ENCODE assay signal across 8 cellular contexts in genomic region chr21:45286671-45287437, GRCh38. TPM values are rescaled to one million over a fixed set of nuclear protein-coding genes. Genes with fewer than 3 reads are reported as not detected.
DNase-seq lines count a peak whose midpoint lies in the region; ATAC-seq, FAIRE-seq and TF ChIP-seq lines count a peak whose summit lies in the region.

No MANE protein-coding gene starts in this region.

- BruUV-seq in K562 (replicated peaks; lab: Mats Ljungman, UMichigan), result no TSS peak

- H3K9ac ChIP-seq in K562 (ENCODE audit: insufficient read depth in 1 of 2, low read depth in 2 of 2, low read length in 2 of 2), result peak overlapping the region in 1 of 2 experiments; percentile 74; a peak in 2 of 4 replicates

- H3K79me2 ChIP-seq in K562 (ENCODE audit: control insufficient read depth, insufficient read depth, low read length), result peaks cover 13% of the 10 kb centered on the region; the same call in 2 of the 3 replicates

- no peak for TF ChIP-seq EP300 in K562 (IDR thresholded peaks at IDR 0.05; ENCODE audit: low read length)
- no peak for TF ChIP-seq EP300 in upper lobe of left lung (IDR thresholded peaks at IDR 0.05)

- H2AFZ ChIP-seq in K562 (ENCODE audit: low read depth, low read length), result no peak overlapping the region

- H3K4me1 ChIP-seq in K562 (replicated peaks in 1 of 2; ENCODE audit: control insufficient read depth in 2 of 2, insufficient read depth in 2 of 2, low read length in 2 of 2) (peaks cover 4 to 30% of the 10 kb centered on the region in 2 experiments; a peak in 4 of 5 replicates), lower lobe of right lung (peaks cover 17% of the 10 kb centered on the region), upper lobe of left lung (peaks cover 14 to 22% (median 19%) of the 10 kb centered on the region in 4 donors)

- TF ChIP-seq CTCF in K562 (IDR thresholded peaks at IDR 0.05 in 2 of 3, conservative IDR thresholded peaks at IDR 0.05 in 1 of 3; ENCODE audit: insufficient read depth in 2 of 3, low read depth in 1 of 3, low read length in 3 of 3) (no peak), lower lobe of right lung (IDR thresholded peaks at IDR 0.05) (no peak), upper lobe of left lung (IDR thresholded peaks at IDR 0.05) (no peak)

- intact Hi-C loops in K562 (cut with micrococcal nuclease), result no loop called here
- intact Hi-C loops in lower lobe of right lung (cut with DNase I), result no loop called here

- peaks cover 37% of the 10 kb centered on the region; the same call in 2 of the 3 replicates for H3K36me3 ChIP-seq in K562 (ENCODE audit: control insufficient read depth, insufficient read depth, low read length)
- H3K36me3 ChIP-seq in lower lobe of right lung, result peaks cover 40% of the 10 kb centered on the region
- H3K36me3 ChIP-seq in upper lobe of left lung, result peaks cover 21 to 40% (median 39%) of the 10 kb centered on the region in 4 donors

- 69% methylated on average over 18 of the region's 54 CpGs for WGBS in K562 (ENCODE audit: insufficient coverage, low coverage, missing lambda C conversion rate)
- WGBS in upper lobe of left lung, 2 donors, result 37 to 50% methylated on average over 18 of the region's 54 CpGs

- H3K4me3 ChIP-seq in K562 (peak overlapping the region; percentile 92), lower lobe of right lung (peak overlapping the region; percentile 67), upper lobe of left lung (peak overlapping the region; percentile 10 to 99 (median 72))

- CTCF ChIA-PET in K562 (lab: Yijun Ruan, JAX; ENCODE audit: low intra/inter-chr PET ratio), result no interaction called here

- H3K9me1 ChIP-seq in K562 (ENCODE audit: control insufficient read depth, insufficient read depth, low read length), result peaks cover 4% of the 10 kb centered on the region

- no peak overlapping the region for H3K4me2 ChIP-seq in K562 (ENCODE audit: insufficient read depth, low read length)

- ATAC-seq in K562 (no peak), lower lobe of right lung (no peak), upper lobe of left lung (ENCODE audit: low FRiP score in 2 of 2) (no peak)

- peak; percentile 63 for DNase-seq in activated effector memory CD4-positive, alpha-beta T cell treated with anti-CD3 and anti-CD28 coated beads, Interleukin-2, amount 50 U/mL, for 16 hours
- no peak for DNase-seq in activated effector memory CD4-positive, alpha-beta T cell treated with Interleukin-2 at 50 U/mL for 16 hours
- DNase-seq in K562 (ENCODE audit: extremely low read depth in 1 of 4, low spot score in 3 of 4), result peak in 2 of 4 experiments; percentile 73 to 75
- peak; percentile 50 for DNase-seq in lower lobe of right lung
- peak; percentile 19 to 84 for DNase-seq in upper lobe of left lung
- DNase-seq in cerebellum (ENCODE audit: low spot score), result no peak
- no peak for DNase-seq in superior temporal gyrus (ENCODE audit: extremely low spot score)
- DNase-seq in NCI-H510A (lab: John Stamatoyannopoulos, UW), result no peak

- POLR2A ChIA-PET in K562 (lab: Yijun Ruan, JAX), result interaction anchor here (0.6 to 1.2 kb wide), 3 partner anchors 11 to 239 kb away, joined by 3 to 4 read pairs (median 3); no protein-coding TSS in a partner anchor

- FAIRE-seq in K562 (lab: Jason Lieb, UNC), result no peak

- H3K27ac ChIP-seq in K562 (ENCODE audit: extremely low read depth, low read depth, low read length) (no peak overlapping the region), lower lobe of right lung (no peak overlapping the region), upper lobe of left lung (peak overlapping the region in 3 of 4 donors; percentile 32 to 90 (median 90))

- H3K27me3 ChIP-seq in K562 (ENCODE audit: control insufficient read depth in 2 of 2, insufficient read depth in 2 of 2, low read length in 2 of 2) (no peaks in the 10 kb centered on the region), lower lobe of right lung (ENCODE audit: low read depth) (no peaks in the 10 kb centered on the region), upper lobe of left lung (no peaks in the 10 kb centered on the region)

- in situ Hi-C loops in K562 (cut with MboI), result loop anchor here (5.0 kb wide), 1 partner anchor 140 kb away; no protein-coding TSS in a partner anchor

- no peaks in the 10 kb centered on the region for H4K20me1 ChIP-seq in K562 (replicated peaks; ENCODE audit: control insufficient read depth, insufficient read depth, low read length)

- TF ChIP-seq POLR2A in K562 (conservative IDR thresholded peaks at IDR 0.05), result no peak
- no peak for TF ChIP-seq POLR2A in upper lobe of left lung (IDR thresholded peaks at IDR 0.05)

- no peak for TF ChIP-seq RAD21 in K562 (CRISPR knock-in tag; conservative IDR thresholded peaks at IDR 0.05 in 1 of 2, IDR thresholded peaks at IDR 0.05 in 1 of 2)

- no peaks in the 10 kb centered on the region for H3K9me3 ChIP-seq in K562 (replicated peaks; ENCODE audit: control insufficient read depth, insufficient read depth, low read depth, low read length)
- no peaks in the 10 kb centered on the region for H3K9me3 ChIP-seq in lower lobe of right lung
- H3K9me3 ChIP-seq in upper lobe of left lung, result no peaks in the 10 kb centered on the region

TF ChIP-seq in K562, 482 proteins besides CTCF, POLR2A, EP300 and RAD21:
- TF ChIP-seq NUFIP1 (IDR thresholded peaks at IDR 0.05; ENCODE audit: partially characterized antibody) (no peak), SMARCA4 (IDR thresholded peaks at IDR 0.05) (no peak), CREB3L1 (IDR thresholded peaks at IDR 0.05; ENCODE audit: borderline replicate concordance, low read depth) (no peak), RBFOX2 (IDR thresholded peaks at IDR 0.05; ENCODE audit: low read depth, low read length) (peak; percentile 42; the same call in 1 of the 2 replicates)
- TF ChIP-seq, protein P1, sequence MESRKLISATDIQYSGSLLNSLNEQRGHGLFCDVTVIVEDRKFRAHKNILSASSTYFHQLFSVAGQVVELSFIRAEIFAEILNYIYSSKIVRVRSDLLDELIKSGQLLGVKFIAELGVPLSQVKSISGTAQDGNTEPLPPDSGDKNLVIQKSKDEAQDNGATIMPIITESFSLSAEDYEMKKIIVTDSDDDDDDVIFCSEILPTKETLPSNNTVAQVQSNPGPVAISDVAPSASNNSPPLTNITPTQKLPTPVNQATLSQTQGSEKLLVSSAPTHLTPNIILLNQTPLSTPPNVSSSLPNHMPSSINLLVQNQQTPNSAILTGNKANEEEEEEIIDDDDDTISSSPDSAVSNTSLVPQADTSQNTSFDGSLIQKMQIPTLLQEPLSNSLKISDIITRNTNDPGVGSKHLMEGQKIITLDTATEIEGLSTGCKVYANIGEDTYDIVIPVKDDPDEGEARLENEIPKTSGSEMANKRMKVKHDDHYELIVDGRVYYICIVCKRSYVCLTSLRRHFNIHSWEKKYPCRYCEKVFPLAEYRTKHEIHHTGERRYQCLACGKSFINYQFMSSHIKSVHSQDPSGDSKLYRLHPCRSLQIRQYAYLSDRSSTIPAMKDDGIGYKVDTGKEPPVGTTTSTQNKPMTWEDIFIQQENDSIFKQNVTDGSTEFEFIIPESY (CRISPR knock-in tag; IDR thresholded peaks at IDR 0.05), result peak; percentile 51; the same call in 1 of the 2 replicates

RNA-seq across cellular contexts. Expression of gene POFUT2, which starts 0.8 kb away (rescaled TPM):
- total RNA-seq in K562 (2011; cell fraction: chromatin; rRNA removed; ENCODE audit: low replicate concordance), result 120 and 232 TPM in 2 replicates
- 126 and 138 TPM in 2 replicates for total RNA-seq in K562 (2011; cell fraction: nucleolus; rRNA removed)
- 113 and 131 TPM in 2 replicates for total RNA-seq in K562 (2011; cell fraction: nucleoplasm; rRNA removed)
- 11.0 and 16.7 TPM in 2 replicates for total RNA-seq in K562 (2014; rRNA removed)
- 7.6 and 9.2 TPM in 2 replicates for total RNA-seq in K562 (2014; rRNA removed; fragmentation: Illumina TruSeq; extraction: Trizol)
- 9.2 and 9.5 TPM in 2 replicates for total RNA-seq in K562 (2015; rRNA removed; fragmentation: Illumina TruSeq; extraction: Trizol)
- total RNA-seq in K562 (2021), result 24.2 and 24.6 TPM in 2 replicates
- polyA plus RNA-seq in K562 (2011; rRNA removed), result 15.6 and 25.2 TPM in 2 replicates
- polyA plus RNA-seq in K562 (2011; cell fraction: cytosol; rRNA removed), result 9.5 and 12.5 TPM in 2 replicates
- 152 and 163 TPM in 2 replicates for polyA plus RNA-seq in K562 (2011; cell fraction: nucleus; rRNA removed)
- 16.7 and 35.4 TPM in 2 replicates for polyA plus RNA-seq in K562 (2012)
- 18.0 and 21.0 TPM in 2 replicates for polyA plus RNA-seq in K562 (2014; fragmentation: Illumina TruSeq; extraction: Trizol)
- polyA plus RNA-seq in K562 (2014; fragmentation: Nextera tagmentation; extraction: Ambion mirVana), result 1 to 10 TPM; 1.1 to 2.9 TPM
- polyA plus RNA-seq in K562 (2014; rRNA removed), result 18.3 and 21.2 TPM in 2 replicates
- 6.4 and 6.5 TPM in 2 replicates for polyA minus RNA-seq in K562 (2011; rRNA and poly(A)+ RNA removed)
- polyA minus RNA-seq in K562 (2011; cell fraction: cytosol; rRNA and poly(A)+ RNA removed), result 3.6 and 8.4 TPM in 2 replicates
- 33.5 and 49.3 TPM in 2 replicates for polyA minus RNA-seq in K562 (2011; cell fraction: nucleus; rRNA and poly(A)+ RNA removed)
- 29.1 TPM for total RNA-seq in lower lobe of right lung
- total RNA-seq in upper lobe of left lung, result 10 to 100 TPM; 19.9 to 89.1 (median 32.5) TPM
- 14.2 TPM for total RNA-seq in cerebellum

Comparison
In these comparisons a context has a peak if more than half of its experiments do, and no peak if none do; other contexts are left out.
1. DNase-seq: peak in activated effector memory CD4-positive, alpha-beta T cell treated with anti-CD3 and anti-CD28 coated beads, Interleukin-2, amount 50 U/mL, for 16 hours (single experiment), lower lobe of right lung (single experiment) and upper lobe of left lung (2 of 2); none in activated effector memory CD4-positive, alpha-beta T cell treated with Interleukin-2 at 50 U/mL for 16 hours (single experiment), cerebellum (single experiment), superior temporal gyrus (single experiment) and NCI-H510A (single experiment).
2. H3K27ac ChIP-seq: peak in upper lobe of left lung (3 of 4); none in K562 (single experiment) and lower lobe of right lung (single experiment).
3. Peak in every context shown above with its lines, with median percentiles within 50 percentile points of each other: H3K4me3 ChIP-seq.